Comparison of ENCODE assay signal across 8 cellular contexts in genomic region chr21:44911384-44912157, GRCh38. TPM values are rescaled to one million over a fixed set of nuclear protein-coding genes. Genes with fewer than 3 reads are reported as not detected.
DNase-seq lines count a peak whose midpoint lies in the region; ATAC-seq and TF ChIP-seq lines count a peak whose summit lies in the region.

No MANE protein-coding gene starts in this region.

- TF ChIP-seq CTCF in CD8-positive, alpha-beta T cell (IDR thresholded peaks at IDR 0.05), result peak; percentile 66
- peak; percentile 51 to 70 (median 64) for TF ChIP-seq CTCF in breast epithelium (IDR thresholded peaks at IDR 0.05)

- H3K27ac Mint-ChIP-seq in CD8-positive, alpha-beta T cell, result peak overlapping the region; percentile 92
- peak overlapping the region; percentile 60 to 80 (median 77) for H3K27ac Mint-ChIP-seq in IgD-negative memory B cell

- 18% methylated on average over 19 of the region's 19 CpGs for WGBS in thymus

- H3K4me3 ChIP-seq in CD8-positive, alpha-beta T cell (ENCODE audit: low read depth, low read length), result peak overlapping the region; percentile 42
- peak overlapping the region in 1 of 3 donors; percentile 32 for H3K4me3 ChIP-seq in breast epithelium
- peak overlapping the region; percentile 28 for H3K4me3 ChIP-seq in thymus (ENCODE audit: low read length)

- H3K27me3 Mint-ChIP-seq in CD8-positive, alpha-beta T cell (ENCODE audit: low read depth), result no peaks in the 10 kb centered on the region
- peaks cover 1% of the 10 kb centered on the region for H3K27me3 Mint-ChIP-seq in IgD-negative memory B cell

- H3K36me3 ChIP-seq in CD8-positive, alpha-beta T cell (ENCODE audit: insufficient read depth, low read length), result peaks cover 24% of the 10 kb centered on the region
- H3K36me3 ChIP-seq in breast epithelium (no peaks in the 10 kb centered on the region), thymus (ENCODE audit: control insufficient read depth, insufficient read depth) (peaks cover 44% of the 10 kb centered on the region)

- H3K36me3 Mint-ChIP-seq in CD8-positive, alpha-beta T cell, result peaks cover 29% of the 10 kb centered on the region
- no peaks in the 10 kb centered on the region for H3K36me3 Mint-ChIP-seq in IgD-negative memory B cell

- peak; percentile 26 to 86 (median 69) for DNase-seq in CD8-positive, alpha-beta T cell
- DNase-seq in T-helper 22 cell (ENCODE audit: low read depth) (peak; percentile 37), breast epithelium (ENCODE audit: low spot score in 2 of 2) (peak; percentile 86 to 89), medulla oblongata (ENCODE audit: extremely low spot score) (peak; percentile 81)

- CTCF ChIA-PET in CD8-positive, alpha-beta T cell (lab: Charles Lee), result interaction anchor here (0.5 to 7.9 kb wide), 12 partner anchors 8 to 217 kb away, joined by 3 to 65 read pairs (median 3); partner anchors contain the start of gene UBE2G2

- peaks cover 96% of the 10 kb centered on the region for H3K4me1 ChIP-seq in CD8-positive, alpha-beta T cell (ENCODE audit: insufficient read depth, low read length)
- H3K4me1 ChIP-seq in breast epithelium (peaks cover 0 to 8% of the 10 kb centered on the region in 2 donors), thymus (ENCODE audit: control insufficient read depth, insufficient read depth, low read length) (peaks cover 60% of the 10 kb centered on the region)

- H3K9me3 Mint-ChIP-seq in CD8-positive, alpha-beta T cell, result no peaks in the 10 kb centered on the region
- H3K9me3 Mint-ChIP-seq in IgD-negative memory B cell, result no peaks in the 10 kb centered on the region

- peak overlapping the region; percentile 70 for H3K4me3 Mint-ChIP-seq in CD8-positive, alpha-beta T cell
- H3K4me3 Mint-ChIP-seq in IgD-negative memory B cell, result peak overlapping the region; percentile 38 to 83 (median 50)

- no peaks in the 10 kb centered on the region for H3K9me3 ChIP-seq in CD8-positive, alpha-beta T cell (ENCODE audit: low read length)
- H3K9me3 ChIP-seq in breast epithelium (no peaks in the 10 kb centered on the region), thymus (ENCODE audit: control insufficient read depth) (peaks cover 1% of the 10 kb centered on the region)

- POLR2A ChIA-PET in CD8-positive, alpha-beta T cell (lab: Charles Lee), result interaction anchor here (1.0 to 6.7 kb wide), 7 partner anchors 8 to 38 kb away, joined by 3 to 140 read pairs (median 4); partner anchors contain the start of genes ITGB2, PTTG1IP and SLX9

- H3K27ac ChIP-seq in CD8-positive, alpha-beta T cell (ENCODE audit: low read depth, low read length), result peak overlapping the region; percentile 73
- H3K27ac ChIP-seq in breast epithelium (peak overlapping the region; percentile 65 to 84), thymus (ENCODE audit: low read depth) (peak overlapping the region; percentile 92)

- TF ChIP-seq POLR2A in breast epithelium (IDR thresholded peaks at IDR 0.05), result no peak

- ATAC-seq in CD8-positive, alpha-beta T cell, result peak; percentile 74
- ATAC-seq in GM19328 (IDR thresholded peaks at IDR 0.05; ENCODE audit: unreplicated experiment) (no peak), GM19351 (IDR thresholded peaks at IDR 0.05; ENCODE audit: unreplicated experiment) (no peak)

- intact Hi-C loops in CD8-positive, alpha-beta T cell (cut with DNase I, micrococcal nuclease), result loop anchor here (1.0 to 2.0 kb wide), 4 partner anchors 16 to 21 kb away; no protein-coding TSS in a partner anchor
- intact Hi-C loops in breast epithelium (cut with DNase I; ENCODE audit: low total_unique reads), result no loop called here

- H3K4me1 Mint-ChIP-seq in CD8-positive, alpha-beta T cell (ENCODE audit: low read depth), result peaks cover 79% of the 10 kb centered on the region
- H3K4me1 Mint-ChIP-seq in IgD-negative memory B cell, result peaks cover 21 to 52% (median 45%) of the 10 kb centered on the region in 3 donors

- no peaks in the 10 kb centered on the region for H3K27me3 ChIP-seq in CD8-positive, alpha-beta T cell (ENCODE audit: insufficient read depth, low read length)
- H3K27me3 ChIP-seq in breast epithelium (no peaks in the 10 kb centered on the region), thymus (ENCODE audit: control insufficient read depth, insufficient read depth) (no peaks in the 10 kb centered on the region)

RNA-seq across cellular contexts. Expression of gene ITGB2, which starts 9.1 kb away (rescaled TPM):
- 100 to 1,000 TPM; 234 to 245 TPM for total RNA-seq in CD8-positive, alpha-beta T cell
- polyA plus RNA-seq in IgD-negative memory B cell (294 TPM), thymus (104 TPM)
- 100 to 1,000 TPM in 1 of 3 donors, 10 to 100 TPM in 2; 19.7 to 242 (median 92.8) TPM for total RNA-seq in breast epithelium

RNA-seq across cellular contexts. Expression of gene SLX9, which starts 28.3 kb away (rescaled TPM):
- 10 to 100 TPM in 1 of 2 experiments, 1 to 10 TPM in 1; 8.2 to 10.0 TPM for total RNA-seq in CD8-positive, alpha-beta T cell
- polyA plus RNA-seq in IgD-negative memory B cell (12.3 TPM), thymus (28.4 TPM)
- 10 to 100 TPM; 15.8 to 17.7 (median 17.0) TPM for total RNA-seq in breast epithelium

RNA-seq across cellular contexts. Expression of gene PTTG1IP, which starts 38.1 kb away (rescaled TPM):
- total RNA-seq in CD8-positive, alpha-beta T cell, result 10 to 100 TPM; 71.0 to 73.3 TPM
- polyA plus RNA-seq in IgD-negative memory B cell, result 44.7 TPM
- total RNA-seq in breast epithelium, result 100 to 1,000 TPM; 187 to 351 (median 272) TPM
- 138 TPM for polyA plus RNA-seq in thymus

Comparison
In these comparisons a context has a peak if more than half of its experiments do, and no peak if none do; other contexts are left out.
1. DNase-seq: peak in every context shown above with its lines; median percentile 88 in breast epithelium; 81 in medulla oblongata; 69 in CD8-positive, alpha-beta T cell; 37 in T-helper 22 cell.